ENCODE assay signal across 1 cellular context in the genomic region with DNA sequence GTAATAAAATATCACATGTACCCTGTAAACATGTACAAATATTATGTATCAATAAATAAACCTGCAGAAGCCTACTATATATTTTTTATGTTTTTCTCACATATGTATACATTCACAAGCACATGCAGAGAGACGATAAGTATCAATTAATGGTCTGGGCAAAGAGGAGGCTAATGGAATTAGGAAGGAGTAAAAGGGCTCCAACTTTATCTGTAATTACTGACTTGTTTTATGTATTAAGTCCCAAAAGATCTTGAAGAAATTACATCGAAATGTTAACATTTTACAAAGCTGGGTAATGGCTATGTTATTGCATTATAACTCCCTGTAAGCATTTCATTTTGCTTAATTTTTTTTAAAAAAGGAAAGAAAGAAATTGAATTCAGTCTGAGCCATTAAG.
TF ChIP-seq lines count a peak whose summit lies in the region.

No MANE protein-coding gene starts in this region.

TF ChIP-seq in GM23338, 12 proteins besides CTCF, POLR2A, EP300 and RAD21:
- TF ChIP-seq REST (IDR thresholded peaks at IDR 0.05; ENCODE audit: unreplicated experiment) (no peak), EZH2 (IDR thresholded peaks at IDR 0.05; ENCODE audit: low read depth, unreplicated experiment) (no peak), STAT1 (IDR thresholded peaks at IDR 0.05; ENCODE audit: unreplicated experiment) (no peak), EZH2phosphoT487 (IDR thresholded peaks at IDR 0.05; ENCODE audit: unreplicated experiment) (no peak), ZNF331 (CRISPR knock-in tag; IDR thresholded peaks at IDR 0.05; ENCODE audit: low read depth) (no peak), NANOG (IDR thresholded peaks at IDR 0.05; ENCODE audit: borderline replicate concordance) (no peak), POLR2AphosphoS5 (IDR thresholded peaks at IDR 0.05; ENCODE audit: low read depth) (no peak), ZNF462 (CRISPR knock-in tag; IDR thresholded peaks at IDR 0.05) (no peak), JUNB (IDR thresholded peaks at IDR 0.05; ENCODE audit: unreplicated experiment) (no peak), ZNF114 (CRISPR knock-in tag; IDR thresholded peaks at IDR 0.05) (no peak), CREB1 (CRISPR knock-in tag; IDR thresholded peaks at IDR 0.05; ENCODE audit: low read depth) (no peak)
- TF ChIP-seq, protein P1, sequence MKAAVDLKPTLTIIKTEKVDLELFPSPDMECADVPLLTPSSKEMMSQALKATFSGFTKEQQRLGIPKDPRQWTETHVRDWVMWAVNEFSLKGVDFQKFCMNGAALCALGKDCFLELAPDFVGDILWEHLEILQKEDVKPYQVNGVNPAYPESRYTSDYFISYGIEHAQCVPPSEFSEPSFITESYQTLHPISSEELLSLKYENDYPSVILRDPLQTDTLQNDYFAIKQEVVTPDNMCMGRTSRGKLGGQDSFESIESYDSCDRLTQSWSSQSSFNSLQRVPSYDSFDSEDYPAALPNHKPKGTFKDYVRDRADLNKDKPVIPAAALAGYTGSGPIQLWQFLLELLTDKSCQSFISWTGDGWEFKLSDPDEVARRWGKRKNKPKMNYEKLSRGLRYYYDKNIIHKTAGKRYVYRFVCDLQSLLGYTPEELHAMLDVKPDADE (IDR thresholded peaks at IDR 0.05): no peak
